33 cellular contexts compared by ENCODE assay signal in the genomic region with DNA sequence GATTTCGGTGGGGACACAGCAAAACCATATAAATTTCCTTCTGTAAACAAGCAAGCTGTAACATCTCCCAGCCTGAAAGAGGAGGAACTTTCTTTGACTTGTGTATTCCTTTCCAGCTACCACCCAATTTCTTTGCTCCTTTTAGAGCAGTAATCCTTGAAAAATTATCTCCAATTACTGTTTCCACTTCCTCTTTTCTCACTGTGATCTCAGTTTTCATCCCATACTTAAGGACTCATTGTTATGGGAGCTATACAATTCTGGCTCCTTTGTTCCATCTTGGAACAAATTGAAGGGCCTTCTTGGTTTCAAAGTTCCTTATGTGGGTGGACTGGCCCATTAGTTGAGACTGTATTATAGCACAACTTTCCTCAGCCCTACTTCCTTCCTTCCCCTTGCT.
"Had no signal": no experiment of that assay in that cellular context is flagged by ENCODE, and none has a peak within 500 bp of the region (broad histone marks: within the 10 kb centered on the region; RNA-seq: fewer than 3 reads in every experiment).

No MANE protein-coding gene starts in this region.

- FAIRE-seq: astrocyte, kidney, pancreas had no signal

- H3K4me3 ChIP-seq: coronary artery, heart left ventricle, pancreas, right atrium auricular region, smooth muscle cell, tibial nerve had no signal

- H3K27ac ChIP-seq: brain microvascular endothelial cell, heart left ventricle, pancreas, right atrium auricular region, tibial nerve, WERI-Rb-1 had no signal

- H3K27me3 ChIP-seq: brain microvascular endothelial cell, heart left ventricle, pancreas, right atrium auricular region, tibial nerve had no signal

- H3K9me3 Mint-ChIP-seq: activated CD4-positive, alpha-beta T cell treated with anti-CD3 and anti-CD28 coated beads, Interleukin-2, amount 10 ng/mL, durations not matched to agents 24 days and 14 days; activated naive CD8-positive, alpha-beta T cell treated with anti-CD3 and anti-CD28 coated beads, Interleukin-2, amount 10 ng/mL, durations not matched to agents 7 days and 5 days; stimulated activated naive CD8-positive, alpha-beta T cell treated with anti-CD3 and anti-CD28 coated beads, Interleukin-15, amount 100 ng/mL, for 72 hours had no signal

- H3K27me3 Mint-ChIP-seq: activated CD4-positive, alpha-beta memory T cell treated with anti-CD3 and anti-CD28 coated beads for 36 hours; activated CD4-positive, alpha-beta T cell treated with anti-CD3 and anti-CD28 coated beads, Interleukin-2, amount 10 ng/mL, durations not matched to agents 24 days and 14 days; activated naive CD8-positive, alpha-beta T cell treated with anti-CD3 and anti-CD28 coated beads, Interleukin-2, amount 10 ng/mL, durations not matched to agents 7 days and 5 days; effector memory CD8-positive, alpha-beta T cell; naive B cell; stimulated activated memory B cell treated with anti-CD40 and anti-IgM and Interleukin-4, amounts not matched to agents 10 μg/mL and 1 μg/mL and 100 μg/mL, for 72 hours; stimulated activated naive CD8-positive, alpha-beta T cell treated with anti-CD3 and anti-CD28 coated beads, Interleukin-15, amount 100 ng/mL, for 72 hours had no signal

- H3K4me1 Mint-ChIP-seq: activated CD4-positive, alpha-beta T cell treated with anti-CD3 and anti-CD28 coated beads, Interleukin-2, amount 10 ng/mL, durations not matched to agents 24 days and 14 days; activated naive CD8-positive, alpha-beta T cell treated with anti-CD3 and anti-CD28 coated beads, Interleukin-2, amount 10 ng/mL, durations not matched to agents 7 days and 5 days; immature natural killer cell; stimulated activated memory B cell treated with anti-CD40 and anti-IgM and Interleukin-4, amounts not matched to agents 10 μg/mL and 1 μg/mL and 100 μg/mL, for 72 hours; stimulated activated naive CD8-positive, alpha-beta T cell treated with anti-CD3 and anti-CD28 coated beads, Interleukin-15, amount 100 ng/mL, for 72 hours had no signal

- H3K4me1 ChIP-seq: pancreas, tibial nerve had no signal

- DNase-seq: activated CD4-positive, alpha-beta memory T cell treated with anti-CD3 and anti-CD28 coated beads for 36 hours; activated CD4-positive, alpha-beta T cell treated with anti-CD3 and anti-CD28 coated beads, Interleukin-2, amount 10 ng/mL, durations not matched to agents 24 days and 14 days; activated CD8-positive, alpha-beta memory T cell treated with anti-CD3 and anti-CD28 coated beads, Interleukin-2, amount 50 U/mL, for 4 hours; activated effector memory CD4-positive, alpha-beta T cell treated with anti-CD3 and anti-CD28 coated beads, Interleukin-2, amount 50 U/mL, for 16 hours; activated naive CD4-positive, alpha-beta T cell treated with anti-CD3 and anti-CD28 coated beads for 36 hours; activated naive CD8-positive, alpha-beta T cell treated with anti-CD3 and anti-CD28 coated beads, Interleukin-2, amount 10 ng/mL, durations not matched to agents 7 days and 5 days; activated T-cell treated with anti-CD3 and anti-CD28 coated beads, Interleukin-2, amount 50 U/mL, for 1 hour; brain microvascular endothelial cell; effector memory CD8-positive, alpha-beta T cell; foreskin fibroblast; heart left ventricle; hypothalamus; immature natural killer cell; kidney; left colon; mammary epithelial cell; naive B cell; pancreas; stimulated activated CD4-positive, alpha-beta T cell treated with anti-CD3 and anti-CD28 coated beads, Interleukin-1b, Interleukin-23, amount 100 ng/mL, for 48 hours; stimulated activated CD4-positive, alpha-beta T cell treated with anti-CD3 and anti-CD28 coated beads, Interleukin-4, amount 100 ng/mL, for 4 hours; stimulated activated CD8-positive, alpha-beta memory T cell treated with anti-CD3 and anti-CD28 coated beads, Interleukin-4, amount 100 ng/mL, for 48 hours; stimulated activated naive CD8-positive, alpha-beta T cell treated with anti-CD3 and anti-CD28 coated beads, Interleukin-15, amount 100 ng/mL, for 72 hours; substantia nigra; T1000; WERI-Rb-1 had no signal

- H3K9me3 ChIP-seq: pancreas, right atrium auricular region, tibial nerve had no signal

- H3K4me2 ChIP-seq: smooth muscle cell had no signal

- H3K27ac Mint-ChIP-seq: activated CD4-positive, alpha-beta memory T cell treated with anti-CD3 and anti-CD28 coated beads for 36 hours; activated CD4-positive, alpha-beta T cell treated with anti-CD3 and anti-CD28 coated beads, Interleukin-2, amount 10 ng/mL, durations not matched to agents 24 days and 14 days; activated naive CD4-positive, alpha-beta T cell treated with anti-CD3 and anti-CD28 coated beads for 36 hours; activated naive CD8-positive, alpha-beta T cell treated with anti-CD3 and anti-CD28 coated beads, Interleukin-2, amount 10 ng/mL, durations not matched to agents 7 days and 5 days; activated T-helper 1 cell treated with anti-CD3 and anti-CD28 coated beads, Interleukin-12 subunit alpha, Interleukin-12 subunit beta, Interleukin-2, Interleukin-4 antibody, amounts not matched to agents 30 ng/mL and 10 ng/mL and 1 ng/mL, durations not matched to agents 14 hours and 24 hours and 36 hours; effector memory CD8-positive, alpha-beta T cell; immature natural killer cell; naive B cell; stimulated activated memory B cell treated with anti-CD40 and anti-IgM and Interleukin-4, amounts not matched to agents 10 μg/mL and 1 μg/mL and 100 μg/mL, for 72 hours had no signal

- H3K36me3 Mint-ChIP-seq: activated CD4-positive, alpha-beta memory T cell treated with anti-CD3 and anti-CD28 coated beads for 36 hours; activated naive CD8-positive, alpha-beta T cell treated with anti-CD3 and anti-CD28 coated beads, Interleukin-2, amount 10 ng/mL, durations not matched to agents 7 days and 5 days; immature natural killer cell; naive B cell; stimulated activated memory B cell treated with anti-CD40 and anti-IgM and Interleukin-4, amounts not matched to agents 10 μg/mL and 1 μg/mL and 100 μg/mL, for 72 hours had no signal

- ATAC-seq: activated CD4-positive, CD25-positive, alpha-beta regulatory T cell treated with anti-CD3 and anti-CD28 coated beads, Interleukin-2, amount 50 U/mL, for 24 hours; effector memory CD8-positive, alpha-beta T cell; heart left ventricle; left colon; pancreas; stimulated activated memory B cell treated with anti-CD40 and anti-IgM and Interleukin-4, amounts not matched to agents 10 μg/mL and 1 μg/mL and 100 μg/mL, for 72 hours; stimulated activated naive CD8-positive, alpha-beta T cell treated with anti-CD3 and anti-CD28 coated beads, Interleukin-15, amount 100 ng/mL, for 72 hours had no signal

- H3K36me3 ChIP-seq: brain microvascular endothelial cell, heart left ventricle, pancreas, right atrium auricular region, tibial nerve, WERI-Rb-1 had no signal

- H3K4me3 Mint-ChIP-seq: activated CD4-positive, alpha-beta memory T cell treated with anti-CD3 and anti-CD28 coated beads for 36 hours; activated CD4-positive, alpha-beta T cell treated with anti-CD3 and anti-CD28 coated beads, Interleukin-2, amount 10 ng/mL, durations not matched to agents 24 days and 14 days; activated naive CD4-positive, alpha-beta T cell treated with anti-CD3 and anti-CD28 coated beads for 36 hours; activated naive CD8-positive, alpha-beta T cell treated with anti-CD3 and anti-CD28 coated beads, Interleukin-2, amount 10 ng/mL, durations not matched to agents 7 days and 5 days; activated T-helper 1 cell treated with anti-CD3 and anti-CD28 coated beads, Interleukin-12 subunit alpha, Interleukin-12 subunit beta, Interleukin-2, Interleukin-4 antibody, amounts not matched to agents 30 ng/mL and 10 ng/mL and 1 ng/mL, durations not matched to agents 14 hours and 24 hours and 36 hours; effector memory CD8-positive, alpha-beta T cell; immature natural killer cell; stimulated activated memory B cell treated with anti-CD40 and anti-IgM and Interleukin-4, amounts not matched to agents 10 μg/mL and 1 μg/mL and 100 μg/mL, for 72 hours; stimulated activated naive CD8-positive, alpha-beta T cell treated with anti-CD3 and anti-CD28 coated beads, Interleukin-15, amount 100 ng/mL, for 72 hours had no signal
